ENCODE assay signal across 27 cellular contexts in the genomic region with DNA sequence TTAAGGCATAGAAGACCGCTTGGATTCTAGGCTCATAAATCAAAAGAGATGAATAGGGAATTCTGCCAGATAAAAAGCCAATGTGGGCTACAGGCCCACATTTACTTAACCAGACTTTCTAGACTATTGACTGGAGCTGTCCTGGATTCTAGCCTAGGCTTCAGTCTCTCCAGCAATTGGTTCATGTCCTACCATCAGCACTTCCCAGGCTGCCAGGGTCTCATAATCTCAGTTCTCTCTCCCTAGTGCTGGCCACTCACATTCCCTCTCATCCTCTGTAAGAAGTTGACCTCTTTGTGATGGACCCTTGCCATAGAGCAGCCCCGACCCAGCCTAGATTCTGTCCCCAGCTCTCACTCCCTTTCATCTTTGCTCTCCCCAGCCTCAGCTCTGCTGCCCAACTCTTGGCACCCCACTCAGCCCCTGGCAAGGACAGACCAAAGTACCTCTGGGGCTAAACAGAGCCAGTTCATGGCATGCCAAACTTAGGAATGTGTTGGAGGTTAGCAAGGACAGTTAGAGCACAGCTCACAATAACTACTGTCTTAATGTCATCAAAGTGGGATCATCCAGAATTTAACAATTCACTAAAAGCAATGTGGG.
DNase-seq lines count a peak whose midpoint lies in the region; ATAC-seq, FAIRE-seq and TF ChIP-seq lines count a peak whose summit lies in the region.
"Had no signal": no experiment of that assay in that cellular context is flagged by ENCODE, and none has a peak within 500 bp of the region (broad histone marks: within the 10 kb centered on the region; RNA-seq: fewer than 3 reads in every experiment).

No MANE protein-coding gene starts in this region.

- no peaks in the 10 kb centered on the region for H3K27me3 ChIP-seq in heart left ventricle
- no peaks in the 10 kb centered on the region for H3K27me3 ChIP-seq in astrocyte (ENCODE audit: insufficient read depth, low read length)
- H3K27me3 ChIP-seq in thyroid gland: no peaks in the 10 kb centered on the region

- peaks cover 0 to 12% (median under 1%) of the 10 kb centered on the region in 12 donors for H3K4me1 ChIP-seq in heart left ventricle
- no peaks in the 10 kb centered on the region for H3K4me1 ChIP-seq in astrocyte (ENCODE audit: insufficient read depth, low read length)
- H3K4me1 ChIP-seq in thyroid gland: no peaks in the 10 kb centered on the region
- H3K4me1 ChIP-seq: A549 had no signal

- 41 to 69% (median 63%) methylated on average over 2 of the region's 2 CpGs for WGBS in heart left ventricle, 4 donors
- WGBS in thyroid gland, 2 donors: 78 to 87% methylated on average over 2 of the region's 2 CpGs

- DNase-seq in heart left ventricle (peak in 1 of 5 donors; percentile 31), cardiac septum (ENCODE audit: low spot score) (no peak), astrocyte (ENCODE audit: low read depth) (peak; percentile 29), left ventricle myocardium superior (peak; percentile 29), NOMO-1 treated with DMSO at 0.1 percent for 48 hours (lab: John Stamatoyannopoulos, UW; ENCODE audit: unreplicated experiment) (no peak), thyroid gland (no peak), GM13977 (ENCODE audit: low spot score) (no peak)
- DNase-seq: COR-L47, DND-41, GOT3, HCEC 1CT, KBM-7, NCI-H1092 treated with DMSO at 0.1 percent for 48 hours, NCI-H1436 treated with DMSO at 0.1 percent for 48 hours, NCI-H1930, NCI-H226, NCI-H524 treated with DMSO at 0.1 percent for 48 hours, NCI-H82, PC-3, SHP77 treated with DMSO at 0.1 percent for 48 hours had no signal

- H3K9me3 Mint-ChIP-seq in astrocyte (ENCODE audit: unreplicated experiment): peaks cover 1% of the 10 kb centered on the region
- H3K9me3 Mint-ChIP-seq: CD14-positive monocyte had no signal

- TF ChIP-seq CTCF in heart left ventricle (IDR thresholded peaks at IDR 0.05) (no peak), astrocyte (IDR thresholded peaks at IDR 0.05; ENCODE audit: insufficient read depth, low read depth, low read length) (no peak), thyroid gland (IDR thresholded peaks at IDR 0.05) (no peak), GM13977 (IDR thresholded peaks at IDR 0.05; ENCODE audit: extremely low read depth, insufficient read depth, missing control alignments) (no peak)

- no peak overlapping the region for H3K27ac Mint-ChIP-seq in astrocyte (ENCODE audit: unreplicated experiment)
- H3K27ac Mint-ChIP-seq: B cell, CD14-positive monocyte had no signal

- ATAC-seq in heart left ventricle (peak; percentile 26 to 73 (median 62)), left ventricle myocardium superior (peak; percentile 80)
- ATAC-seq: A549, PC-3 had no signal

- FAIRE-seq in astrocyte (lab: Jason Lieb, UNC): no peak
- FAIRE-seq: A549, GM12891, GM18507 had no signal

- H3K27ac ChIP-seq in heart left ventricle: no peak overlapping the region
- no peak overlapping the region for H3K27ac ChIP-seq in astrocyte (ENCODE audit: low read depth, low read length)
- H3K27ac ChIP-seq in thyroid gland: no peak overlapping the region
- H3K27ac ChIP-seq: A549, HL-60, SK-N-MC had no signal

- TF ChIP-seq POLR2A in heart left ventricle (IDR thresholded peaks at IDR 0.05) (no peak), thyroid gland (IDR thresholded peaks at IDR 0.05) (no peak)

- H3K4me3 Mint-ChIP-seq in astrocyte (ENCODE audit: unreplicated experiment): no peak overlapping the region
- H3K4me3 Mint-ChIP-seq: B cell, CD14-positive monocyte had no signal

- no peak overlapping the region for H3K9ac ChIP-seq in astrocyte (ENCODE audit: low read length)

- intact Hi-C loops in heart left ventricle (cut with DNase I): no loop called here
- intact Hi-C loops in cardiac septum (cut with DNase I): no loop called here
- intact Hi-C loops in left ventricle myocardium superior (cut with micrococcal nuclease): no loop called here
- intact Hi-C loops in thyroid gland (cut with DNase I): no loop called here

- no peaks in the 10 kb centered on the region for H3K36me3 Mint-ChIP-seq in astrocyte (ENCODE audit: low read depth, unreplicated experiment)
- H3K36me3 Mint-ChIP-seq: CD14-positive monocyte had no signal

- no peaks in the 10 kb centered on the region for H3K27me3 Mint-ChIP-seq in astrocyte (ENCODE audit: low read depth, unreplicated experiment)
- H3K27me3 Mint-ChIP-seq: B cell had no signal

- H2AFZ ChIP-seq in astrocyte (ENCODE audit: low read depth, low read length): no peak overlapping the region

- in situ Hi-C loops in GM13977 (cut with MboI; ENCODE audit: low pct_unique_long_range_greater_than_20kb, low sequenced_read_pairs, unreplicated experiment): no loop called here

- no peaks in the 10 kb centered on the region for H3K36me3 ChIP-seq in heart left ventricle
- no peaks in the 10 kb centered on the region for H3K36me3 ChIP-seq in astrocyte (ENCODE audit: insufficient read depth, low read length)
- H3K36me3 ChIP-seq in thyroid gland: no peaks in the 10 kb centered on the region

- no peaks in the 10 kb centered on the region for H3K79me2 ChIP-seq in astrocyte (ENCODE audit: insufficient read depth, low read length)

- no peaks in the 10 kb centered on the region for H4K20me1 ChIP-seq in astrocyte (ENCODE audit: insufficient read depth, low read length)

- H3K4me1 Mint-ChIP-seq in astrocyte (ENCODE audit: low read depth, unreplicated experiment): peaks cover 11% of the 10 kb centered on the region
- H3K4me1 Mint-ChIP-seq: B cell had no signal

- no peaks in the 10 kb centered on the region for H3K9me3 ChIP-seq in heart left ventricle
- no peaks in the 10 kb centered on the region for H3K9me3 ChIP-seq in astrocyte (ENCODE audit: insufficient read depth, low read depth, low read length)
- H3K9me3 ChIP-seq in thyroid gland: no peaks in the 10 kb centered on the region
- H3K9me3 ChIP-seq: A549 had no signal

- H3K4me2 ChIP-seq in astrocyte (ENCODE audit: low read length): no peak overlapping the region
- H3K4me2 ChIP-seq: A549 had no signal

- H3K4me3 ChIP-seq in heart left ventricle: no peak overlapping the region
- H3K4me3 ChIP-seq in astrocyte (ENCODE audit: insufficient read depth, low read depth, low read length): no peak overlapping the region
- no peak overlapping the region for H3K4me3 ChIP-seq in thyroid gland (replicated peaks in 1 of 3)
- H3K4me3 ChIP-seq: A549, SK-N-MC had no signal

Comparison
In these comparisons a context has a peak if more than half of its experiments do, and no peak if none do; other contexts are left out.
1. DNase-seq: peak in astrocyte (single experiment) and left ventricle myocardium superior (single experiment); none in cardiac septum (single experiment), NOMO-1 treated with DMSO at 0.1 percent for 48 hours (single experiment), thyroid gland (0 of 2) and GM13977 (single experiment).